1 cellular context compared by ENCODE assay signal in genomic region chr1:100785399-100786082, GRCh38.
TF ChIP-seq lines count a peak whose summit lies in the region.

No MANE protein-coding gene starts in this region.

TF ChIP-seq in K562, 482 proteins besides CTCF, POLR2A, EP300 and RAD21 (continued from another document and continues in another):
- TF ChIP-seq, protein P1, sequence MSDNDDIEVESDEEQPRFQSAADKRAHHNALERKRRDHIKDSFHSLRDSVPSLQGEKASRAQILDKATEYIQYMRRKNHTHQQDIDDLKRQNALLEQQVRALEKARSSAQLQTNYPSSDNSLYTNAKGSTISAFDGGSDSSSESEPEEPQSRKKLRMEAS (CRISPR knock-in tag; IDR thresholded peaks at IDR 0.05): no peak
- TF ChIP-seq BMI1 (IDR thresholded peaks at IDR 0.05; ENCODE audit: low read length) (no peak), HDAC2 (IDR thresholded peaks at IDR 0.05) (peak; percentile 45; the same call in 1 of the 2 replicates), ARHGAP35 (IDR thresholded peaks at IDR 0.05; ENCODE audit: partially characterized antibody) (no peak), ZNF134 (CRISPR knock-in tag; conservative IDR thresholded peaks at IDR 0.05) (no peak), MECOM (CRISPR knock-in tag; IDR thresholded peaks at IDR 0.05) (no peak), ETV1 (tag; conservative IDR thresholded peaks at IDR 0.05; ENCODE audit: low read depth) (no peak), ZNF778 (CRISPR knock-in tag; IDR thresholded peaks at IDR 0.05) (no peak), LARP7 (IDR thresholded peaks at IDR 0.05) (no peak), REST (CRISPR knock-in tag; IDR thresholded peaks at IDR 0.05; ENCODE audit: low read depth) (no peak), HDGF (IDR thresholded peaks at IDR 0.05) (no peak), TRIM24 (IDR thresholded peaks at IDR 0.05) (peak in 1 of 2 experiments; percentile 66; a peak in 2 of 4 replicates), FUS (optimal IDR thresholded peaks at IDR 0.05; ENCODE audit: low read depth, low read length) (no peak), ESRRB (CRISPR knock-in tag; IDR thresholded peaks at IDR 0.05; ENCODE audit: borderline replicate concordance) (no peak), HDAC3 (IDR thresholded peaks at IDR 0.05; ENCODE audit: borderline replicate concordance, partially characterized antibody) (no peak), CCAR2 (IDR thresholded peaks at IDR 0.05; ENCODE audit: low read depth, low read length) (no peak), MBD2 (IDR thresholded peaks at IDR 0.05; ENCODE audit: borderline replicate concordance, low read depth) (peak; percentile 58; the same call in 1 of the 2 replicates), MCM7 (IDR thresholded peaks at IDR 0.05) (no peak), NR2C1 (IDR thresholded peaks at IDR 0.05) (no peak), NR2C1 (tag; IDR thresholded peaks at IDR 0.05) (no peak), SETDB1 (IDR thresholded peaks at IDR 0.05; ENCODE audit: low read length) (no peak), KDM2B (CRISPR knock-in tag; IDR thresholded peaks at IDR 0.05) (no peak), NR4A1 (CRISPR knock-in tag; IDR thresholded peaks at IDR 0.05) (no peak), NR4A1 (tag; IDR thresholded peaks at IDR 0.05) (no peak), SMARCA4 (IDR thresholded peaks at IDR 0.05) (peak; percentile 88), ZBTB5 (IDR thresholded peaks at IDR 0.05) (no peak), ZNF282 (CRISPR knock-in tag; IDR thresholded peaks at IDR 0.05) (no peak), TCF3 (CRISPR knock-in tag; IDR thresholded peaks at IDR 0.05) (peak; percentile 69), ZNF717 (CRISPR knock-in tag; IDR thresholded peaks at IDR 0.05) (no peak), CXXC5 (CRISPR knock-in tag; IDR thresholded peaks at IDR 0.05) (peak; percentile 9; the same call in 1 of the 2 replicates), PHB (CRISPR knock-in tag; IDR thresholded peaks at IDR 0.05) (no peak), E2F8 (IDR thresholded peaks at IDR 0.05; ENCODE audit: low read depth, partially characterized antibody) (peak; percentile 43), TAF1 (IDR thresholded peaks at IDR 0.05; ENCODE audit: control insufficient read depth, extremely low read depth, insufficient read depth, low read length, severe bottlenecking) (peak; percentile 51), TCF7L2 (IDR thresholded peaks at IDR 0.05; ENCODE audit: low read depth, low read length) (no peak), ZNF699 (CRISPR knock-in tag; IDR thresholded peaks at IDR 0.05; ENCODE audit: insufficient replicate concordance) (no peak)
- TF ChIP-seq, protein P2, sequence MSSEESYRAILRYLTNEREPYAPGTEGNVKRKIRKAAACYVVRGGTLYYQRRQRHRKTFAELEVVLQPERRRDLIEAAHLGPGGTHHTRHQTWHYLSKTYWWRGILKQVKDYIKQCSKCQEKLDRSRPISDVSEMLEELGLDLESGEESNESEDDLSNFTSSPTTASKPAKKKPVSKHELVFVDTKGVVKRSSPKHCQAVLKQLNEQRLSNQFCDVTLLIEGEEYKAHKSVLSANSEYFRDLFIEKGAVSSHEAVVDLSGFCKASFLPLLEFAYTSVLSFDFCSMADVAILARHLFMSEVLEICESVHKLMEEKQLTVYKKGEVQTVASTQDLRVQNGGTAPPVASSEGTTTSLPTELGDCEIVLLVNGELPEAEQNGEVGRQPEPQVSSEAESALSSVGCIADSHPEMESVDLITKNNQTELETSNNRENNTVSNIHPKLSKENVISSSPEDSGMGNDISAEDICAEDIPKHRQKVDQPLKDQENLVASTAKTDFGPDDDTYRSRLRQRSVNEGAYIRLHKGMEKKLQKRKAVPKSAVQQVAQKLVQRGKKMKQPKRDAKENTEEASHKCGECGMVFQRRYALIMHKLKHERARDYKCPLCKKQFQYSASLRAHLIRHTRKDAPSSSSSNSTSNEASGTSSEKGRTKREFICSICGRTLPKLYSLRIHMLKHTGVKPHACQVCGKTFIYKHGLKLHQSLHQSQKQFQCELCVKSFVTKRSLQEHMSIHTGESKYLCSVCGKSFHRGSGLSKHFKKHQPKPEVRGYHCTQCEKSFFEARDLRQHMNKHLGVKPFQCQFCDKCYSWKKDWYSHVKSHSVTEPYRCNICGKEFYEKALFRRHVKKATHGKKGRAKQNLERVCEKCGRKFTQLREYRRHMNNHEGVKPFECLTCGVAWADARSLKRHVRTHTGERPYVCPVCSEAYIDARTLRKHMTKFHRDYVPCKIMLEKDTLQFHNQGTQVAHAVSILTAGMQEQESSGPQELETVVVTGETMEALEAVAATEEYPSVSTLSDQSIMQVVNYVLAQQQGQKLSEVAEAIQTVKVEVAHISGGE (CRISPR knock-in tag; IDR thresholded peaks at IDR 0.05): peak in 1 of 3 experiments; percentile 52; a peak in 2 of 6 replicates
- TF ChIP-seq, protein P3, sequence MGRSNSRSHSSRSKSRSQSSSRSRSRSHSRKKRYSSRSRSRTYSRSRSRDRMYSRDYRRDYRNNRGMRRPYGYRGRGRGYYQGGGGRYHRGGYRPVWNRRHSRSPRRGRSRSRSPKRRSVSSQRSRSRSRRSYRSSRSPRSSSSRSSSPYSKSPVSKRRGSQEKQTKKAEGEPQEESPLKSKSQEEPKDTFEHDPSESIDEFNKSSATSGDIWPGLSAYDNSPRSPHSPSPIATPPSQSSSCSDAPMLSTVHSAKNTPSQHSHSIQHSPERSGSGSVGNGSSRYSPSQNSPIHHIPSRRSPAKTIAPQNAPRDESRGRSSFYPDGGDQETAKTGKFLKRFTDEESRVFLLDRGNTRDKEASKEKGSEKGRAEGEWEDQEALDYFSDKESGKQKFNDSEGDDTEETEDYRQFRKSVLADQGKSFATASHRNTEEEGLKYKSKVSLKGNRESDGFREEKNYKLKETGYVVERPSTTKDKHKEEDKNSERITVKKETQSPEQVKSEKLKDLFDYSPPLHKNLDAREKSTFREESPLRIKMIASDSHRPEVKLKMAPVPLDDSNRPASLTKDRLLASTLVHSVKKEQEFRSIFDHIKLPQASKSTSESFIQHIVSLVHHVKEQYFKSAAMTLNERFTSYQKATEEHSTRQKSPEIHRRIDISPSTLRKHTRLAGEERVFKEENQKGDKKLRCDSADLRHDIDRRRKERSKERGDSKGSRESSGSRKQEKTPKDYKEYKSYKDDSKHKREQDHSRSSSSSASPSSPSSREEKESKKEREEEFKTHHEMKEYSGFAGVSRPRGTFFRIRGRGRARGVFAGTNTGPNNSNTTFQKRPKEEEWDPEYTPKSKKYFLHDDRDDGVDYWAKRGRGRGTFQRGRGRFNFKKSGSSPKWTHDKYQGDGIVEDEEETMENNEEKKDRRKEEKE (IDR thresholded peaks at IDR 0.05; ENCODE audit: borderline replicate concordance in 1 of 2, control insufficient read depth in 1 of 2, low read depth in 2 of 2, low read length in 1 of 2): no peak
- TF ChIP-seq, protein P4, sequence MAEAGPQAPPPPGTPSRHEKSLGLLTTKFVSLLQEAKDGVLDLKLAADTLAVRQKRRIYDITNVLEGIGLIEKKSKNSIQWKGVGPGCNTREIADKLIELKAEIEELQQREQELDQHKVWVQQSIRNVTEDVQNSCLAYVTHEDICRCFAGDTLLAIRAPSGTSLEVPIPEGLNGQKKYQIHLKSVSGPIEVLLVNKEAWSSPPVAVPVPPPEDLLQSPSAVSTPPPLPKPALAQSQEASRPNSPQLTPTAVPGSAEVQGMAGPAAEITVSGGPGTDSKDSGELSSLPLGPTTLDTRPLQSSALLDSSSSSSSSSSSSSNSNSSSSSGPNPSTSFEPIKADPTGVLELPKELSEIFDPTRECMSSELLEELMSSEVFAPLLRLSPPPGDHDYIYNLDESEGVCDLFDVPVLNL (CRISPR knock-in tag; IDR thresholded peaks at IDR 0.05; ENCODE audit: low read depth): no peak
- TF ChIP-seq, protein P5, sequence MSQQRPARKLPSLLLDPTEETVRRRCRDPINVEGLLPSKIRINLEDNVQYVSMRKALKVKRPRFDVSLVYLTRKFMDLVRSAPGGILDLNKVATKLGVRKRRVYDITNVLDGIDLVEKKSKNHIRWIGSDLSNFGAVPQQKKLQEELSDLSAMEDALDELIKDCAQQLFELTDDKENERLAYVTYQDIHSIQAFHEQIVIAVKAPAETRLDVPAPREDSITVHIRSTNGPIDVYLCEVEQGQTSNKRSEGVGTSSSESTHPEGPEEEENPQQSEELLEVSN (IDR thresholded peaks at IDR 0.05; ENCODE audit: borderline replicate concordance in 1 of 2, extremely low read depth in 1 of 2, insufficient read depth in 1 of 2, insufficient read length in 1 of 2, low read depth in 1 of 2, low read length in 1 of 2, poor library complexity in 1 of 2, severe bottlenecking in 1 of 2): no peak
